In the genomic region with DNA sequence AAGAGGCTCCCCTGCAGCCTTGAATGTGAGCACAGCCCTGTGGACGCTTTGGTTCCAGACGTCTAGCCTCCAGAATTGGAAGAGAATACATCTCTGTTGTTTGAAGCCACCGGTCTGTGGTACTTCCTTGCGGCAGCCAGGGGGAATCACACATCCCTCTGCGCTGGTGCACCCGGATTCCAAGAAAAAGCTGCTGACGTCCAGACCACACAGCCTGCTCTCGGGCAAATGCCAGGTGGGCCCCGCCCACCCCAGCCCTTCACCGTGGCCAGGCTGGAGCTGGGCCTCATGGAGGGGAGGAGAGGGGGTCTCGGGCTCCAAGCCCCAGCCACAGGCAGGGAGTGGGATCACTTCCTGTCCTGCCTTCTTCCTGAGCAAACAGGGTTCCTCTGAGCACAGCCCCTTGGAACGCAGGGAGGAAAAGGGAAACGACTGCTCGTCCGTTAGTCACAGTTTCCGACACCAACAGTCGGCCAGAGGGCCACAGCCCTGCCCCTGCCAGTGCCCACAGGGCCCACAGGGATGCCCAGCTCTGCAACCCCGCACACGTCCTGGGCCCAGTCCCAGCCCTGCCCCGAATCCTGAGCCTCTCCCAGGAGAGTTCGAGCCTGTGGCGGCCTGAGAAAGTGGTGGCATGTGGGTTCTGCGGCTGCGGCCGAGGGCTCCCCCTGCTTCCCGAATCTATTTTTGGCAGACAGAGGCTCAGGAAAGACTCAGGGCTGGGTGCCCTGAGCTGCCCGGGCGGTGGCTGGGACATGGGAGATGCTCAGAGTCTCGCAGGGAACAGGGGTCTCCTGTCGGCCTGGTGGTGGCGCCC, we compare ENCODE assay signal across 1 cellular context.
TF ChIP-seq lines count a peak whose summit lies in the region.

No MANE protein-coding gene starts in this region.

TF ChIP-seq in H1, 55 proteins besides CTCF, POLR2A, EP300 and RAD21 (continued from another document):
- TF ChIP-seq EZH2 (IDR thresholded peaks at IDR 0.05; ENCODE audit: low read depth, low read length, severe bottlenecking) = no peak
- TF ChIP-seq BRCA1 (IDR thresholded peaks at IDR 0.05; ENCODE audit: low read depth, low read length) = no peak
- no peak for TF ChIP-seq NRF1 (IDR thresholded peaks at IDR 0.05; ENCODE audit: low read depth, low read length)
- TF ChIP-seq, protein P1, sequence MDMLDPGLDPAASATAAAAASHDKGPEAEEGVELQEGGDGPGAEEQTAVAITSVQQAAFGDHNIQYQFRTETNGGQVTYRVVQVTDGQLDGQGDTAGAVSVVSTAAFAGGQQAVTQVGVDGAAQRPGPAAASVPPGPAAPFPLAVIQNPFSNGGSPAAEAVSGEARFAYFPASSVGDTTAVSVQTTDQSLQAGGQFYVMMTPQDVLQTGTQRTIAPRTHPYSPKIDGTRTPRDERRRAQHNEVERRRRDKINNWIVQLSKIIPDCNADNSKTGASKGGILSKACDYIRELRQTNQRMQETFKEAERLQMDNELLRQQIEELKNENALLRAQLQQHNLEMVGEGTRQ (IDR thresholded peaks at IDR 0.05; ENCODE audit: low read length) = no peak
- no peak for TF ChIP-seq FOSL1 (IDR thresholded peaks at IDR 0.05; ENCODE audit: insufficient read depth, low read depth, low read length)
- TF ChIP-seq RBBP5 (IDR thresholded peaks at IDR 0.05; ENCODE audit: borderline replicate concordance, low read depth, low read length) = no peak
- TF ChIP-seq SIRT6 (IDR thresholded peaks at IDR 0.05; ENCODE audit: low read length) = no peak
- no peak for TF ChIP-seq POU5F1 (IDR thresholded peaks at IDR 0.05; ENCODE audit: low read depth, low read length)
- no peak for TF ChIP-seq RFX5 (IDR thresholded peaks at IDR 0.05; ENCODE audit: borderline replicate concordance, low read depth, low read length)
- TF ChIP-seq RXRA (IDR thresholded peaks at IDR 0.05; ENCODE audit: insufficient read depth, low read depth, low read length) = no peak
- no peak for TF ChIP-seq CHD1 (IDR thresholded peaks at IDR 0.05; ENCODE audit: low read depth, low read length)
- no peak for TF ChIP-seq KDM4A (IDR thresholded peaks at IDR 0.05; ENCODE audit: low read depth, low read length, severe bottlenecking)
- TF ChIP-seq TCF12 (IDR thresholded peaks at IDR 0.05; ENCODE audit: low read depth, low read length) = no peak
- TF ChIP-seq, protein P2, sequence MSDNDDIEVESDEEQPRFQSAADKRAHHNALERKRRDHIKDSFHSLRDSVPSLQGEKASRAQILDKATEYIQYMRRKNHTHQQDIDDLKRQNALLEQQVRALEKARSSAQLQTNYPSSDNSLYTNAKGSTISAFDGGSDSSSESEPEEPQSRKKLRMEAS (IDR thresholded peaks at IDR 0.05) = no peak
TF ChIP-seq in H1: peak in this region for 0.
